In the genomic region with DNA sequence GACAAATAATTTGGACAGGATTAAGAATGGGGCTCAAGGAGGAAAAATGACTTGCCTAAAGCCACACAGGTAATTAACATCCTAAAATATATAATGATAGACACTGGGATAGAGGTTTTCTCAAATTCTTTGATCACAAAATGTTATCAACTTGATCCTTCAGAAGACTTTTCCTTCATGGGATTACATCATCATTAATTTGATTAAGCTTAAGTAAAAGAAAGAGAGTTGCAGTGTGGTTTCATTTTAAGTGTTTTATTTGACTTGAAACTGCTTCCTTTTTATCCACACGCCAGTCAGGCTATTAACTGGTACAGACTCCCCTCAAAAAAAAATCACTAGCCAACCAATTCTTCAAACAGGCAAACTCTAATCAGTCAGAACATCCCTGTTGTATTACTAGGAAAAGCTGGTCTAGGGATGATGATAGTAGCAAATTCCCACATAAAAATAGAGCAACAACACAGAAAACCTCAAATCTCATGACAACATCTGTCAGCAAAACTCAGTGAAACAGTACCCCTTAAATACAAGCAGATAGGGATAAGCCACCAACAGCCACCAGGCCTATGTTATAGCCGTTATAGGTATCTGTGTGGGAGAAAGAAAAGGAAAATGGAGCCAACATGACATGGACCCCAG, we compare ENCODE assay signal across 24 cellular contexts. TPM values are rescaled to one million over a fixed set of nuclear protein-coding genes. Genes with fewer than 3 reads are reported as not detected.
A peak's percentile ranks its signal among the peaks of the same experiment; 100 is the strongest.
DNase-seq lines count a peak whose midpoint lies in the region; ATAC-seq and FAIRE-seq lines count a peak whose summit lies in the region.
"Had no signal": no experiment of that assay in that cellular context is flagged by ENCODE, and none has a peak within 500 bp of the region (broad histone marks: within the 10 kb centered on the region; RNA-seq: fewer than 3 reads in every experiment).

No MANE protein-coding gene starts in this region.

- CTCF ChIA-PET in activated CD8-positive, alpha-beta T cell treated with anti-CD3 and anti-CD28 coated beads, Interleukin-2, amount 10 ng/mL, durations not matched to agents 7 days and 5 days (lab: Charles Lee): no interaction called here

- H3K27ac Mint-ChIP-seq in activated T-cell treated with anti-CD3 and anti-CD28 coated beads, Interleukin-2, amount 50 U/mL, for 24 hours: peak overlapping the region; percentile 47
- H3K27ac Mint-ChIP-seq in activated CD8-positive, alpha-beta T cell treated with anti-CD3 and anti-CD28 coated beads, Interleukin-2, amount 10 ng/mL, durations not matched to agents 7 days and 5 days: peak overlapping the region; percentile 30
- H3K27ac Mint-ChIP-seq: activated CD4-positive, alpha-beta T cell treated with anti-CD3 and anti-CD28 coated beads, Interleukin-2, amount 10 ng/mL, durations not matched to agents 7 days and 5 days; memory B cell had no signal

- peak; percentile 60 for FAIRE-seq in GM19239 (lab: Jason Lieb, UNC)
- FAIRE-seq: A549, D721Med, H54 had no signal

- no peaks in the 10 kb centered on the region for H3K9me3 Mint-ChIP-seq in activated T-cell treated with anti-CD3 and anti-CD28 coated beads, Interleukin-2, amount 50 U/mL, for 24 hours
- H3K9me3 Mint-ChIP-seq in activated CD8-positive, alpha-beta T cell treated with anti-CD3 and anti-CD28 coated beads, Interleukin-2, amount 10 ng/mL, durations not matched to agents 7 days and 5 days (ENCODE audit: insufficient read depth): no peaks in the 10 kb centered on the region
- H3K9me3 Mint-ChIP-seq: activated CD4-positive, alpha-beta T cell treated with anti-CD3 and anti-CD28 coated beads, Interleukin-2, amount 10 ng/mL, durations not matched to agents 7 days and 5 days; memory B cell had no signal

- POLR2A ChIA-PET in activated CD8-positive, alpha-beta T cell treated with anti-CD3 and anti-CD28 coated beads, Interleukin-2, amount 10 ng/mL, durations not matched to agents 7 days and 5 days (lab: Charles Lee): no interaction called here

- H3K36me3 Mint-ChIP-seq in activated T-cell treated with anti-CD3 and anti-CD28 coated beads, Interleukin-2, amount 50 U/mL, for 24 hours (ENCODE audit: low read depth): peaks cover 88% of the 10 kb centered on the region
- peaks cover 61% of the 10 kb centered on the region for H3K36me3 Mint-ChIP-seq in activated CD8-positive, alpha-beta T cell treated with anti-CD3 and anti-CD28 coated beads, Interleukin-2, amount 10 ng/mL, durations not matched to agents 7 days and 5 days (ENCODE audit: low read depth)

- no peaks in the 10 kb centered on the region for H3K27me3 Mint-ChIP-seq in activated T-cell treated with anti-CD3 and anti-CD28 coated beads, Interleukin-2, amount 50 U/mL, for 24 hours
- no peaks in the 10 kb centered on the region for H3K27me3 Mint-ChIP-seq in activated CD8-positive, alpha-beta T cell treated with anti-CD3 and anti-CD28 coated beads, Interleukin-2, amount 10 ng/mL, durations not matched to agents 7 days and 5 days (ENCODE audit: low read depth)
- H3K27me3 Mint-ChIP-seq: activated CD4-positive, alpha-beta T cell treated with anti-CD3 and anti-CD28 coated beads, Interleukin-2, amount 10 ng/mL, durations not matched to agents 7 days and 5 days; memory B cell had no signal

- peaks cover 63% of the 10 kb centered on the region for H3K4me1 Mint-ChIP-seq in activated T-cell treated with anti-CD3 and anti-CD28 coated beads, Interleukin-2, amount 50 U/mL, for 24 hours (ENCODE audit: low read depth)
- peaks cover 25% of the 10 kb centered on the region for H3K4me1 Mint-ChIP-seq in activated CD8-positive, alpha-beta T cell treated with anti-CD3 and anti-CD28 coated beads, Interleukin-2, amount 10 ng/mL, durations not matched to agents 7 days and 5 days (ENCODE audit: low read depth)

- ATAC-seq in activated CD8-positive, alpha-beta T cell treated with anti-CD3 and anti-CD28 coated beads, Interleukin-2, amount 10 ng/mL, durations not matched to agents 7 days and 5 days: no peak
- ATAC-seq in HG03196 (IDR thresholded peaks at IDR 0.05; ENCODE audit: unreplicated experiment): no peak
- ATAC-seq: A549, heart left ventricle, left cardiac atrium had no signal

- no peak overlapping the region for H3K4me3 Mint-ChIP-seq in activated T-cell treated with anti-CD3 and anti-CD28 coated beads, Interleukin-2, amount 50 U/mL, for 24 hours
- no peak overlapping the region for H3K4me3 Mint-ChIP-seq in activated CD8-positive, alpha-beta T cell treated with anti-CD3 and anti-CD28 coated beads, Interleukin-2, amount 10 ng/mL, durations not matched to agents 7 days and 5 days
- H3K4me3 Mint-ChIP-seq: activated CD4-positive, alpha-beta T cell treated with anti-CD3 and anti-CD28 coated beads, Interleukin-2, amount 10 ng/mL, durations not matched to agents 7 days and 5 days; memory B cell had no signal

- DNase-seq in activated T-cell treated with anti-CD3 and anti-CD28 coated beads, Interleukin-2, amount 50 U/mL, for 24 hours: no peak
- no peak for DNase-seq in activated T-cell treated with anti-CD3 and anti-CD28 coated beads, Interleukin-2, amount 50 U/mL, for 48 hours
- DNase-seq in GM19239 (ENCODE audit: insufficient read length, low spot score) (no peak), myocyte (ENCODE audit: low read depth) (peak; percentile 6), NCI-H526 (lab: John Stamatoyannopoulos, UW) (no peak), amygdala (lab: John Stamatoyannopoulos, UW) (no peak)
- DNase-seq in activated CD8-positive, alpha-beta T cell treated with anti-CD3 and anti-CD28 coated beads, Interleukin-2, amount 10 ng/mL, durations not matched to agents 7 days and 5 days: no peak
- DNase-seq: activated CD4-positive, alpha-beta T cell treated with anti-CD3 and anti-CD28 coated beads, Interleukin-2, amount 10 ng/mL, durations not matched to agents 7 days and 5 days; activated gamma-delta T cell; aorta; central memory CD4-positive, alpha-beta T cell; EL; heart left ventricle; left cardiac atrium; NCI-H1436 treated with DMSO at 0.1 percent for 48 hours; NCI-H524 treated with DMSO at 0.1 percent for 48 hours; ovary; stimulated activated CD8-positive, alpha-beta memory T cell treated with anti-CD3 and anti-CD28 coated beads, Interleukin-4, amount 100 ng/mL, for 48 hours; substantia nigra had no signal

RNA-seq across cellular contexts. Expression of gene AKAP10, which starts 32.5 kb away (rescaled TPM):
- total RNA-seq in activated CD8-positive, alpha-beta T cell treated with anti-CD3 and anti-CD28 coated beads, Interleukin-2, amount 10 ng/mL, durations not matched to agents 7 days and 5 days: 10 to 100 TPM; 40.8 to 40.9 TPM
- total RNA-seq in myocyte: 19.0 and 23.0 TPM in 2 replicates
- 12.8 TPM for polyA plus RNA-seq in myocyte (2012)
